In genomic region chr14:85336817-85337216, GRCh38 we compare ENCODE assay signal across 25 cellular contexts.
"Had no signal": no experiment of that assay in that cellular context is flagged by ENCODE, and none has a peak within 500 bp of the region (broad histone marks: within the 10 kb centered on the region; RNA-seq: fewer than 3 reads in every experiment).

No MANE protein-coding gene starts in this region.

- H3K36me3 ChIP-seq: cardiac muscle cell, esophagus muscularis mucosa, right lobe of liver, vagina had no signal

- H3K27me3 ChIP-seq: cardiac muscle cell, dorsolateral prefrontal cortex, esophagus muscularis mucosa, right lobe of liver, testis, vagina had no signal

- FAIRE-seq: keratinocyte had no signal

- H3K9me3 ChIP-seq: esophagus muscularis mucosa, mucosa of descending colon, right lobe of liver, testis, vagina had no signal

- DNase-seq: activated CD4-positive, alpha-beta memory T cell treated with anti-CD3 and anti-CD28 coated beads for 36 hours; activated CD4-positive, alpha-beta T cell treated with anti-CD3 and anti-CD28 coated beads for 48 hours; activated effector memory CD4-positive, alpha-beta T cell treated with Interleukin-2 at 50 U/mL for 16 hours; activated naive CD4-positive, alpha-beta T cell treated with anti-CD3 and anti-CD28 coated beads for 36 hours; activated naive CD8-positive, alpha-beta T cell treated with anti-CD3 and anti-CD28 coated beads, Interleukin-2, amount 10 ng/mL, durations not matched to agents 7 days and 5 days; activated T-cell treated with anti-CD3 and anti-CD28 coated beads, Interleukin-2, amount 50 U/mL, for 72 hours; amygdala; dorsolateral prefrontal cortex; effector memory CD8-positive, alpha-beta T cell; left colon; mesendoderm; mucosa of descending colon; nephron progenitor cell; right lobe of liver; stimulated activated CD4-positive, alpha-beta T cell treated with anti-CD3 and anti-CD28 coated beads, Interleukin-2, amount 100 ng/mL, for 48 hours; stimulated activated naive CD4-positive, alpha-beta T cell; T-helper 1 cell; T-helper 9 cell; testis; trophoblast cell had no signal

- H3K79me2 ChIP-seq: parathyroid adenoma had no signal

- ATAC-seq: activated T-cell treated with anti-CD3 and anti-CD28 coated beads, Interleukin-2, amount 50 U/mL, for 72 hours; effector memory CD8-positive, alpha-beta T cell; left colon; mucosa of descending colon; right lobe of liver had no signal

- H3K4me3 ChIP-seq: cardiac muscle cell, dorsolateral prefrontal cortex, esophagus muscularis mucosa, mucosa of descending colon, right lobe of liver, testis, vagina had no signal

- H2AFZ ChIP-seq: parathyroid adenoma had no signal

- H3K9ac ChIP-seq: parathyroid adenoma had no signal

- H3K27ac ChIP-seq: cardiac muscle cell, dorsolateral prefrontal cortex, esophagus muscularis mucosa, parathyroid adenoma, right lobe of liver, testis, vagina had no signal

- H3K4me1 ChIP-seq: esophagus muscularis mucosa, parathyroid adenoma, right lobe of liver, testis, vagina had no signal
